ENCODE assay signal across 1 cellular context in the genomic region with DNA sequence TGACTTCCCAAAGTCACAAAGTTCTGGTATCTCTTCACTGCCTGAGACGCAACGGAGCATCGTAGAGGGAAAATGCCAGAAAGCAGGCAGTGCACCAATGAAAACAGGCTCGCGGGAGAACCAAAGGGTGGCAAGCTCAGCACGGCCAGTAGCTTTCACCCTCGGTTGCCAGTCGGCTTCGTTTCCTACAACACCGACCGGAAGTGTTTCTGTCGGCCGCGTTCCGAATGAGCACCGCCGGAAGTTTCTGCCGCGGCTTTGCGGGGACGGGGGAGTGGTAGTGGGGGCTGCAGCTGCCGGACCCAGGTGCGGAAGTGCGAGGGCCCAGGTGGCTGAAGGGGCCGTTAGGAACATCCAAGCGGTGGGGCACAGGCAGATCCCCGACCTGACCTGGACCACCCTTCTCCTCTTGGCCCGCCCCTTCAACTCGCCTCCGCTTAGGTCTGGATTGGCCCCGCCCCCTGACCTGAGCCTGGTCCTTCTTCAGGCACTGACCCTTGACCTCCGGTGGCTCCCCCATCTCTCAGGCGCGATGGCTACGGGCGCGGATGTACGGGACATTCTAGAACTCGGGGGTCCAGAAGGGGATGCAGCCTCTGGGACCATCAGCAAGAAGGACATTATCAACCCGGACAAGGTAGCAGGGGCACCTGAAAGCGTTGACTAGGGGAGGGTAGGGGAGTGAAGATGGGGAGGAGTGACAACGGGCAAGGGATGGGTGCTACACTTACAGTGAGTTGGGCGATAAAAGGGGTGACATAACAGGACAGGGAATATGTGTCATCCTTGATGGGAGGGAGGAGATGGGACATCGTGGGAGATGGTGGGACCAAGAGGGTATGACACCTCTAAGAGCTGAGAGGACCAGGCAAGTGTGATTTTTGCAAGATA.
TF ChIP-seq lines count a peak whose summit lies in the region.

A gene with protein sequence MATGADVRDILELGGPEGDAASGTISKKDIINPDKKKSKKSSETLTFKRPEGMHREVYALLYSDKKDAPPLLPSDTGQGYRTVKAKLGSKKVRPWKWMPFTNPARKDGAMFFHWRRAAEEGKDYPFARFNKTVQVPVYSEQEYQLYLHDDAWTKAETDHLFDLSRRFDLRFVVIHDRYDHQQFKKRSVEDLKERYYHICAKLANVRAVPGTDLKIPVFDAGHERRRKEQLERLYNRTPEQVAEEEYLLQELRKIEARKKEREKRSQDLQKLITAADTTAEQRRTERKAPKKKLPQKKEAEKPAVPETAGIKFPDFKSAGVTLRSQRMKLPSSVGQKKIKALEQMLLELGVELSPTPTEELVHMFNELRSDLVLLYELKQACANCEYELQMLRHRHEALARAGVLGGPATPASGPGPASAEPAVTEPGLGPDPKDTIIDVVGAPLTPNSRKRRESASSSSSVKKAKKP (plus strand): TSS at position 250 of the 891 bp plus-strand sequence. CDS start 283 bp downstream, at position 533.

TF ChIP-seq in HepG2, 621 proteins besides CTCF, POLR2A, EP300 and RAD21 (continued from another document and continues in another):
- TF ChIP-seq, protein P1, sequence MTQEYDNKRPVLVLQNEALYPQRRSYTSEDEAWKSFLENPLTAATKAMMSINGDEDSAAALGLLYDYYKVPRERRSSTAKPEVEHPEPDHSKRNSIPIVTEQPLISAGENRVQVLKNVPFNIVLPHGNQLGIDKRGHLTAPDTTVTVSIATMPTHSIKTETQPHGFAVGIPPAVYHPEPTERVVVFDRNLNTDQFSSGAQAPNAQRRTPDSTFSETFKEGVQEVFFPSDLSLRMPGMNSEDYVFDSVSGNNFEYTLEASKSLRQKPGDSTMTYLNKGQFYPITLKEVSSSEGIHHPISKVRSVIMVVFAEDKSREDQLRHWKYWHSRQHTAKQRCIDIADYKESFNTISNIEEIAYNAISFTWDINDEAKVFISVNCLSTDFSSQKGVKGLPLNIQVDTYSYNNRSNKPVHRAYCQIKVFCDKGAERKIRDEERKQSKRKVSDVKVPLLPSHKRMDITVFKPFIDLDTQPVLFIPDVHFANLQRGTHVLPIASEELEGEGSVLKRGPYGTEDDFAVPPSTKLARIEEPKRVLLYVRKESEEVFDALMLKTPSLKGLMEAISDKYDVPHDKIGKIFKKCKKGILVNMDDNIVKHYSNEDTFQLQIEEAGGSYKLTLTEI (CRISPR knock-in tag; conservative IDR thresholded peaks at IDR 0.05): no peak
- TF ChIP-seq MTA1 (CRISPR knock-in tag; IDR thresholded peaks at IDR 0.05; ENCODE audit: borderline replicate concordance) (0 out of 2 replicates have a peak, but pooled peaks have one; percentile 31), BHLHE40 (IDR thresholded peaks at IDR 0.05; ENCODE audit: low read length) (no peak), HDAC6 (IDR thresholded peaks at IDR 0.05; ENCODE audit: low read depth, low read length) (no peak), PHF21A (CRISPR knock-in tag; IDR thresholded peaks at IDR 0.05) (peak; percentile 40; the same call in 1 of the 2 replicates), SRSF1 (optimal IDR thresholded peaks at IDR 0.05; ENCODE audit: low read depth, low read length) (peak; percentile 94), NFE2L1 (CRISPR knock-in tag; IDR thresholded peaks at IDR 0.05; ENCODE audit: borderline replicate concordance) (no peak), GABPB1 (CRISPR knock-in tag; IDR thresholded peaks at IDR 0.05) (peak; percentile 99), HOXA5 (CRISPR knock-in tag; IDR thresholded peaks at IDR 0.05) (peak; percentile 98), ZNF615 (CRISPR knock-in tag; IDR thresholded peaks at IDR 0.05; ENCODE audit: borderline replicate concordance) (no peak), PHB2 (IDR thresholded peaks at IDR 0.05; ENCODE audit: partially characterized antibody) (no peak), ZNF333 (CRISPR knock-in tag; IDR thresholded peaks at IDR 0.05; ENCODE audit: borderline replicate concordance) (peak; percentile 59; the same call in 1 of the 2 replicates), NCOA5 (CRISPR knock-in tag; IDR thresholded peaks at IDR 0.05) (no peak), TARDBP (CRISPR knock-in tag; IDR thresholded peaks at IDR 0.05) (peak; percentile 94), ZNF746 (CRISPR knock-in tag; IDR thresholded peaks at IDR 0.05) (no peak), NKX3-1 (CRISPR knock-in tag; IDR thresholded peaks at IDR 0.05) (peak; percentile 85), ZNF296 (CRISPR knock-in tag; conservative IDR thresholded peaks at IDR 0.05) (0 out of 2 replicates have a peak, but pooled peaks have one; percentile 52), ZFP37 (CRISPR knock-in tag; IDR thresholded peaks at IDR 0.05; ENCODE audit: borderline replicate concordance) (peak; percentile 77; the same call in 1 of the 2 replicates), NR2F2 (IDR thresholded peaks at IDR 0.05; ENCODE audit: borderline replicate concordance, low read depth) (peak; percentile 67; the same call in 1 of the 2 replicates), ZNF7 (CRISPR knock-in tag; IDR thresholded peaks at IDR 0.05) (no peak), HNRNPK (IDR thresholded peaks at IDR 0.05; ENCODE audit: low read depth, low read length, poor library complexity, severe bottlenecking) (no peak), ZSCAN29 (CRISPR knock-in tag; conservative IDR thresholded peaks at IDR 0.05) (peak; percentile 67), ZNF101 (CRISPR knock-in tag; IDR thresholded peaks at IDR 0.05; ENCODE audit: borderline replicate concordance, low read depth) (no peak), AKAP8 (CRISPR knock-in tag; IDR thresholded peaks at IDR 0.05) (peak; percentile 67; the same call in 1 of the 2 replicates), ZNF589 (CRISPR knock-in tag; conservative IDR thresholded peaks at IDR 0.05) (peak; percentile 65; the same call in 1 of the 2 replicates), PLRG1 (conservative IDR thresholded peaks at IDR 0.05) (no peak), ZZZ3 (CRISPR knock-in tag; IDR thresholded peaks at IDR 0.05; ENCODE audit: borderline replicate concordance) (peak; percentile 79; the same call in 1 of the 2 replicates), RBM22 (optimal IDR thresholded peaks at IDR 0.05; ENCODE audit: low read length) (peak; percentile 88), TCF7L2 (IDR thresholded peaks at IDR 0.05; ENCODE audit: low read depth, low read length) (no peak), TBP (CRISPR knock-in tag; IDR thresholded peaks at IDR 0.05) (no peak), ISX (CRISPR knock-in tag; conservative IDR thresholded peaks at IDR 0.05) (peak; percentile 83; the same call in 1 of the 2 replicates), ZNF432 (CRISPR knock-in tag; IDR thresholded peaks at IDR 0.05; ENCODE audit: borderline replicate concordance) (no peak), ZNF205 (CRISPR knock-in tag; IDR thresholded peaks at IDR 0.05) (peak; percentile 81; the same call in 1 of the 2 replicates), RAD51 (IDR thresholded peaks at IDR 0.05; ENCODE audit: borderline replicate concordance) (no peak)
- TF ChIP-seq, protein P2, sequence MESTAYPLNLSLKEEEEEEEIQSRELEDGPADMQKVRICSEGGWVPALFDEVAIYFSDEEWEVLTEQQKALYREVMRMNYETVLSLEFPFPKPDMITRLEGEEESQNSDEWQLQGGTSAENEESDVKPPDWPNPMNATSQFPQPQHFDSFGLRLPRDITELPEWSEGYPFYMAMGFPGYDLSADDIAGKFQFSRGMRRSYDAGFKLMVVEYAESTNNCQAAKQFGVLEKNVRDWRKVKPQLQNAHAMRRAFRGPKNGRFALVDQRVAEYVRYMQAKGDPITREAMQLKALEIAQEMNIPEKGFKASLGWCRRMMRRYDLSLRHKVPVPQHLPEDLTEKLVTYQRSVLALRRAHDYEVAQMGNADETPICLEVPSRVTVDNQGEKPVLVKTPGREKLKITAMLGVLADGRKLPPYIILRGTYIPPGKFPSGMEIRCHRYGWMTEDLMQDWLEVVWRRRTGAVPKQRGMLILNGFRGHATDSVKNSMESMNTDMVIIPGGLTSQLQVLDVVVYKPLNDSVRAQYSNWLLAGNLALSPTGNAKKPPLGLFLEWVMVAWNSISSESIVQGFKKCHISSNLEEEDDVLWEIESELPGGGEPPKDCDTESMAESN (CRISPR knock-in tag; conservative IDR thresholded peaks at IDR 0.05): peak; percentile 82; the same call in 1 of the 2 replicates
- TF ChIP-seq, protein P3, sequence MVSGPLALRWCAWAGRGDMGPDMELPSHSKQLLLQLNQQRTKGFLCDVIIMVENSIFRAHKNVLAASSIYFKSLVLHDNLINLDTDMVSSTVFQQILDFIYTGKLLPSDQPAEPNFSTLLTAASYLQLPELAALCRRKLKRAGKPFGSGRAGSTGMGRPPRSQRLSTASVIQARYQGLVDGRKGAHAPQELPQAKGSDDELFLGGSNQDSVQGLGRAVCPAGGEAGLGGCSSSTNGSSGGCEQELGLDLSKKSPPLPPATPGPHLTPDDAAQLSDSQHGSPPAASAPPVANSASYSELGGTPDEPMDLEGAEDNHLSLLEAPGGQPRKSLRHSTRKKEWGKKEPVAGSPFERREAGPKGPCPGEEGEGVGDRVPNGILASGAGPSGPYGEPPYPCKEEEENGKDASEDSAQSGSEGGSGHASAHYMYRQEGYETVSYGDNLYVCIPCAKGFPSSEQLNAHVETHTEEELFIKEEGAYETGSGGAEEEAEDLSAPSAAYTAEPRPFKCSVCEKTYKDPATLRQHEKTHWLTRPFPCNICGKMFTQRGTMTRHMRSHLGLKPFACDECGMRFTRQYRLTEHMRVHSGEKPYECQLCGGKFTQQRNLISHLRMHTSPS (CRISPR knock-in tag; IDR thresholded peaks at IDR 0.05; ENCODE audit: low read depth): no peak
- TF ChIP-seq, protein P4, sequence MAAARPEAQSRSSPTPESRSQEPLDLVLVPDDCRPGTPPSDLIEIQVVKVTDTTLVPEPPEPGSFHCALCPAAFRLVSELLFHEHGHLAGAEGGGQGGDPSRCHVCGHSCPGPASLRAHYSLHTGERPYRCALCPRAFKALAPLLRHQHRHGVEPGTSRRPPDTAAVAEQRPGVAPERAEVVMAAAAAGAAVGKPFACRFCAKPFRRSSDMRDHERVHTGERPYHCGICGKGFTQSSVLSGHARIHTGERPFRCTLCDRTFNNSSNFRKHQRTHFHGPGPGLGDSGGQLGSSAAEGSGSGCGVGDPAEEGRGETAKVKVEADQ (CRISPR knock-in tag; IDR thresholded peaks at IDR 0.05; ENCODE audit: borderline replicate concordance): peak; percentile 95; the same call in 1 of the 2 replicates
- TF ChIP-seq, protein P5, sequence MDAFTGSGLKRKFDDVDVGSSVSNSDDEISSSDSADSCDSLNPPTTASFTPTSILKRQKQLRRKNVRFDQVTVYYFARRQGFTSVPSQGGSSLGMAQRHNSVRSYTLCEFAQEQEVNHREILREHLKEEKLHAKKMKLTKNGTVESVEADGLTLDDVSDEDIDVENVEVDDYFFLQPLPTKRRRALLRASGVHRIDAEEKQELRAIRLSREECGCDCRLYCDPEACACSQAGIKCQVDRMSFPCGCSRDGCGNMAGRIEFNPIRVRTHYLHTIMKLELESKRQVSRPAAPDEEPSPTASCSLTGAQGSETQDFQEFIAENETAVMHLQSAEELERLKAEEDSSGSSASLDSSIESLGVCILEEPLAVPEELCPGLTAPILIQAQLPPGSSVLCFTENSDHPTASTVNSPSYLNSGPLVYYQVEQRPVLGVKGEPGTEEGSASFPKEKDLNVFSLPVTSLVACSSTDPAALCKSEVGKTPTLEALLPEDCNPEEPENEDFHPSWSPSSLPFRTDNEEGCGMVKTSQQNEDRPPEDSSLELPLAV (CRISPR knock-in tag; conservative IDR thresholded peaks at IDR 0.05; ENCODE audit: low read depth): no peak
- TF ChIP-seq, protein P6, sequence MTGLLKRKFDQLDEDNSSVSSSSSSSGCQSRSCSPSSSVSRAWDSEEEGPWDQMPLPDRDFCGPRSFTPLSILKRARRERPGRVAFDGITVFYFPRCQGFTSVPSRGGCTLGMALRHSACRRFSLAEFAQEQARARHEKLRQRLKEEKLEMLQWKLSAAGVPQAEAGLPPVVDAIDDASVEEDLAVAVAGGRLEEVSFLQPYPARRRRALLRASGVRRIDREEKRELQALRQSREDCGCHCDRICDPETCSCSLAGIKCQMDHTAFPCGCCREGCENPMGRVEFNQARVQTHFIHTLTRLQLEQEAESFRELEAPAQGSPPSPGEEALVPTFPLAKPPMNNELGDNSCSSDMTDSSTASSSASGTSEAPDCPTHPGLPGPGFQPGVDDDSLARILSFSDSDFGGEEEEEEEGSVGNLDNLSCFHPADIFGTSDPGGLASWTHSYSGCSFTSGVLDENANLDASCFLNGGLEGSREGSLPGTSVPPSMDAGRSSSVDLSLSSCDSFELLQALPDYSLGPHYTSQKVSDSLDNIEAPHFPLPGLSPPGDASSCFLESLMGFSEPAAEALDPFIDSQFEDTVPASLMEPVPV (CRISPR knock-in tag; IDR thresholded peaks at IDR 0.05): peak; percentile 75
- TF ChIP-seq, protein P7, sequence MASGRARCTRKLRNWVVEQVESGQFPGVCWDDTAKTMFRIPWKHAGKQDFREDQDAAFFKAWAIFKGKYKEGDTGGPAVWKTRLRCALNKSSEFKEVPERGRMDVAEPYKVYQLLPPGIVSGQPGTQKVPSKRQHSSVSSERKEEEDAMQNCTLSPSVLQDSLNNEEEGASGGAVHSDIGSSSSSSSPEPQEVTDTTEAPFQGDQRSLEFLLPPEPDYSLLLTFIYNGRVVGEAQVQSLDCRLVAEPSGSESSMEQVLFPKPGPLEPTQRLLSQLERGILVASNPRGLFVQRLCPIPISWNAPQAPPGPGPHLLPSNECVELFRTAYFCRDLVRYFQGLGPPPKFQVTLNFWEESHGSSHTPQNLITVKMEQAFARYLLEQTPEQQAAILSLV (CRISPR knock-in tag; IDR thresholded peaks at IDR 0.05; ENCODE audit: borderline replicate concordance): peak; percentile 58; the same call in 1 of the 2 replicates
- TF ChIP-seq, protein P8, sequence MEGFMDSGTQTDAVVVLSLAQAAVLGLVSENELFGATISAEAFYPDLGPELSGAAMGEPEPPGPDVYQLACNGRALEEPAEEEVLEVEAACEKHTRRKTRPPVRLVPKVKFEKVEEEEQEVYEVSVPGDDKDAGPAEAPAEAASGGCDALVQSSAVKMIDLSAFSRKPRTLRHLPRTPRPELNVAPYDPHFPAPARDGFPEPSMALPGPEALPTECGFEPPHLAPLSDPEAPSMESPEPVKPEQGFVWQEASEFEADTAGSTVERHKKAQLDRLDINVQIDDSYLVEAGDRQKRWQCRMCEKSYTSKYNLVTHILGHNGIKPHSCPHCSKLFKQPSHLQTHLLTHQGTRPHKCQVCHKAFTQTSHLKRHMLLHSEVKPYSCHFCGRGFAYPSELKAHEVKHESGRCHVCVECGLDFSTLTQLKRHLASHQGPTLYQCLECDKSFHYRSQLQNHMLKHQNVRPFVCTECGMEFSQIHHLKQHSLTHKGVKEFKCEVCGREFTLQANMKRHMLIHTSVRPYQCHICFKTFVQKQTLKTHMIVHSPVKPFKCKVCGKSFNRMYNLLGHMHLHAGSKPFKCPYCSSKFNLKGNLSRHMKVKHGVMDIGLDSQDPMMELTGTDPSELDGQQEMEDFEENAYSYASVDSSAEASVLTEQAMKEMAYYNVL (CRISPR knock-in tag; IDR thresholded peaks at IDR 0.05; ENCODE audit: borderline replicate concordance): peak; percentile 44; the same call in 1 of the 2 replicates
- TF ChIP-seq, protein P9, sequence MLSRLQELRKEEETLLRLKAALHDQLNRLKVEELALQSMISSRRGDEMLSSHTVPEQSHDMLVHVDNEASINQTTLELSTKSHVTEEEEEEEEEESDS (CRISPR knock-in tag; IDR thresholded peaks at IDR 0.05; ENCODE audit: borderline replicate concordance): peak; percentile 91
- TF ChIP-seq, protein P10, sequence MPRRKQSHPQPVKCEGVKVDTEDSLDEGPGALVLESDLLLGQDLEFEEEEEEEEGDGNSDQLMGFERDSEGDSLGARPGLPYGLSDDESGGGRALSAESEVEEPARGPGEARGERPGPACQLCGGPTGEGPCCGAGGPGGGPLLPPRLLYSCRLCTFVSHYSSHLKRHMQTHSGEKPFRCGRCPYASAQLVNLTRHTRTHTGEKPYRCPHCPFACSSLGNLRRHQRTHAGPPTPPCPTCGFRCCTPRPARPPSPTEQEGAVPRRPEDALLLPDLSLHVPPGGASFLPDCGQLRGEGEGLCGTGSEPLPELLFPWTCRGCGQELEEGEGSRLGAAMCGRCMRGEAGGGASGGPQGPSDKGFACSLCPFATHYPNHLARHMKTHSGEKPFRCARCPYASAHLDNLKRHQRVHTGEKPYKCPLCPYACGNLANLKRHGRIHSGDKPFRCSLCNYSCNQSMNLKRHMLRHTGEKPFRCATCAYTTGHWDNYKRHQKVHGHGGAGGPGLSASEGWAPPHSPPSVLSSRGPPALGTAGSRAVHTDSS (CRISPR knock-in tag; conservative IDR thresholded peaks at IDR 0.05): no peak
